In the genomic region with DNA sequence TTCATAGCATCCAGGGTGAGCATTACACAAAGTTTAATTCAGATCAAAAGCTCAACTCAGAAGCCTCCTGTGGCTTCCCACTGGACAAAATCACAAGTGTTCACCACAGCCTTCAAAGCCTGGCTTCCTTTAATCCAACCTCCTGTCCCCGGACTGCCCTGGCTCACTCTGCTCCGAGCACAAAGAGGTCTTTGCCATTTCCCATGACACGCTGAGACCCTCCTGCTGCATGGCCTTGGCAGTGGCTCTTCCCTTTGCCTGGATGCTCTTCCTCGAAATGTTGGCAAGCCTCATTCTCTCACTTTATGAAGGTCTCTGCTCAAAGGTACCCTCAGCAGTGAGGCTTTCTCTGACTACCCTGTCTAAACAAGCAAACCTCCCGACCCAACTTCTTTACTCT, we compare ENCODE assay signal across 1 cellular context.
TF ChIP-seq lines count a peak whose summit lies in the region.

No MANE protein-coding gene starts in this region.

TF ChIP-seq in H1, 55 proteins besides CTCF, POLR2A, EP300 and RAD21:
- no peak for TF ChIP-seq BACH1 (IDR thresholded peaks at IDR 0.05; ENCODE audit: low read length)
- no peak for TF ChIP-seq RXRA (IDR thresholded peaks at IDR 0.05; ENCODE audit: insufficient read depth, low read depth, low read length)
- TF ChIP-seq FOSL1 (IDR thresholded peaks at IDR 0.05; ENCODE audit: insufficient read depth, low read depth, low read length): no peak
- no peak for TF ChIP-seq TCF12 (IDR thresholded peaks at IDR 0.05; ENCODE audit: low read depth, low read length)
- TF ChIP-seq GTF2F1 (IDR thresholded peaks at IDR 0.05; ENCODE audit: borderline replicate concordance, low read depth, low read length): no peak
- no peak for TF ChIP-seq TAF7 (optimal IDR thresholded peaks at IDR 0.05; ENCODE audit: borderline replicate concordance, low read depth, low read length)
- TF ChIP-seq SIRT6 (IDR thresholded peaks at IDR 0.05; ENCODE audit: low read length): no peak
- TF ChIP-seq NANOG (IDR thresholded peaks at IDR 0.05; ENCODE audit: insufficient read depth, low read depth, low read length, poor library complexity, severe bottlenecking): no peak
- TF ChIP-seq GABPA (IDR thresholded peaks at IDR 0.05; ENCODE audit: borderline replicate concordance, insufficient read depth, low read length): no peak
- no peak for TF ChIP-seq YY1 (IDR thresholded peaks at IDR 0.05; ENCODE audit: low read depth, low read length)
- no peak for TF ChIP-seq SP1 (IDR thresholded peaks at IDR 0.05; ENCODE audit: low read depth, low read length)
- TF ChIP-seq SRF (IDR thresholded peaks at IDR 0.05; ENCODE audit: low read depth, low read length): no peak
- TF ChIP-seq CHD2 (IDR thresholded peaks at IDR 0.05; ENCODE audit: low read length): no peak
- no peak for TF ChIP-seq POLR2AphosphoS5 (IDR thresholded peaks at IDR 0.05; ENCODE audit: low read depth, low read length)
- TF ChIP-seq EZH2 (IDR thresholded peaks at IDR 0.05; ENCODE audit: low read depth, low read length, severe bottlenecking): no peak
- no peak for TF ChIP-seq HDAC6 (IDR thresholded peaks at IDR 0.05; ENCODE audit: low read depth, low read length)
